ENCODE assay signal across 1 cellular context in genomic region chr15:75776075-75776443, GRCh38.
TF ChIP-seq lines count a peak whose summit lies in the region.

No MANE protein-coding gene starts in this region.

TF ChIP-seq in HepG2, 621 proteins besides CTCF, POLR2A, EP300 and RAD21 (continued from another document and continues in another):
- no peak for TF ChIP-seq ZBTB44 (CRISPR knock-in tag; IDR thresholded peaks at IDR 0.05)
- TF ChIP-seq JUN (CRISPR knock-in tag; IDR thresholded peaks at IDR 0.05) = peak; percentile 64; the same call in 1 of the 2 replicates
- TF ChIP-seq DR1 (CRISPR knock-in tag; IDR thresholded peaks at IDR 0.05) = no peak
- TF ChIP-seq RERE (CRISPR knock-in tag; IDR thresholded peaks at IDR 0.05; ENCODE audit: low read depth) = no peak
- no peak for TF ChIP-seq DZIP1 (CRISPR knock-in tag; IDR thresholded peaks at IDR 0.05)
- 0 out of 2 replicates have a peak, but pooled peaks have one; percentile 13 for TF ChIP-seq CEBPG (CRISPR knock-in tag; IDR thresholded peaks at IDR 0.05)
- TF ChIP-seq NCOA5 (CRISPR knock-in tag; IDR thresholded peaks at IDR 0.05) = no peak
- peak; percentile 76; the same call in 1 of the 2 replicates for TF ChIP-seq ATF3 (CRISPR knock-in tag; IDR thresholded peaks at IDR 0.05)
- no peak for TF ChIP-seq E2F1 (CRISPR knock-in tag; IDR thresholded peaks at IDR 0.05)
- peak; percentile 43; the same call in 1 of the 2 replicates for TF ChIP-seq TCF7 (IDR thresholded peaks at IDR 0.05; ENCODE audit: low read depth)
- no peak for TF ChIP-seq KLF16 (CRISPR knock-in tag; IDR thresholded peaks at IDR 0.05)
- no peak for TF ChIP-seq MXI1 (IDR thresholded peaks at IDR 0.05; ENCODE audit: borderline replicate concordance, low read depth, low read length)
- TF ChIP-seq FOSL2 (CRISPR knock-in tag; IDR thresholded peaks at IDR 0.05) = peak; percentile 92
- no peak for TF ChIP-seq NFIB (CRISPR knock-in tag; IDR thresholded peaks at IDR 0.05; ENCODE audit: borderline replicate concordance)
- TF ChIP-seq IKZF4 (CRISPR knock-in tag; IDR thresholded peaks at IDR 0.05; ENCODE audit: borderline replicate concordance, low read depth, not compliant biosample characterization) = no peak
- TF ChIP-seq ATAD3A (CRISPR knock-in tag; IDR thresholded peaks at IDR 0.05) = no peak
- peak; percentile 70; the same call in 1 of the 2 replicates for TF ChIP-seq ZNF281 (CRISPR knock-in tag; IDR thresholded peaks at IDR 0.05; ENCODE audit: borderline replicate concordance)
- TF ChIP-seq CREM (IDR thresholded peaks at IDR 0.05) = peak; percentile 34; the same call in 1 of the 2 replicates
- no peak for TF ChIP-seq CREM (CRISPR knock-in tag; IDR thresholded peaks at IDR 0.05)
- 0 out of 2 replicates have a peak, but pooled peaks have one; percentile 15 for TF ChIP-seq TBX3 (IDR thresholded peaks at IDR 0.05; ENCODE audit: borderline replicate concordance)
- no peak for TF ChIP-seq HNRNPK (IDR thresholded peaks at IDR 0.05; ENCODE audit: low read depth, low read length, poor library complexity, severe bottlenecking)
- TF ChIP-seq ZFP90 (CRISPR knock-in tag; IDR thresholded peaks at IDR 0.05; ENCODE audit: borderline replicate concordance) = no peak
- no peak for TF ChIP-seq TCF7L2 (IDR thresholded peaks at IDR 0.05; ENCODE audit: low read depth, low read length)
- no peak for TF ChIP-seq NCOA2 (CRISPR knock-in tag; IDR thresholded peaks at IDR 0.05)
- TF ChIP-seq ZNF225 (CRISPR knock-in tag; IDR thresholded peaks at IDR 0.05) = no peak
- TF ChIP-seq ZNF687 (CRISPR knock-in tag; IDR thresholded peaks at IDR 0.05) = peak; percentile 21; the same call in 1 of the 2 replicates
- TF ChIP-seq CREB1 (IDR thresholded peaks at IDR 0.05) = peak; percentile 80
- peak; percentile 61; the same call in 1 of the 2 replicates for TF ChIP-seq CREB1 (CRISPR knock-in tag; IDR thresholded peaks at IDR 0.05)
- no peak for TF ChIP-seq SKI (IDR thresholded peaks at IDR 0.05; ENCODE audit: partially characterized antibody)
- TF ChIP-seq SAP130 (CRISPR knock-in tag; IDR thresholded peaks at IDR 0.05; ENCODE audit: low read depth) = peak; percentile 52
- TF ChIP-seq ZNF773 (CRISPR knock-in tag; IDR thresholded peaks at IDR 0.05; ENCODE audit: borderline replicate concordance) = no peak
- peak; percentile 44; the same call in 1 of the 2 replicates for TF ChIP-seq HOMEZ (CRISPR knock-in tag; IDR thresholded peaks at IDR 0.05; ENCODE audit: low read depth)
- no peak for TF ChIP-seq ZNF234 (CRISPR knock-in tag; conservative IDR thresholded peaks at IDR 0.05)
- no peak for TF ChIP-seq RBM22 (optimal IDR thresholded peaks at IDR 0.05; ENCODE audit: low read length)
- TF ChIP-seq JUND (CRISPR knock-in tag; IDR thresholded peaks at IDR 0.05) = peak; percentile 81
- 0 out of 2 replicates have a peak, but pooled peaks have one; percentile 20 for TF ChIP-seq RARA (CRISPR knock-in tag; IDR thresholded peaks at IDR 0.05)
